Comparison of ENCODE assay signal across 27 cellular contexts in the genomic region with DNA sequence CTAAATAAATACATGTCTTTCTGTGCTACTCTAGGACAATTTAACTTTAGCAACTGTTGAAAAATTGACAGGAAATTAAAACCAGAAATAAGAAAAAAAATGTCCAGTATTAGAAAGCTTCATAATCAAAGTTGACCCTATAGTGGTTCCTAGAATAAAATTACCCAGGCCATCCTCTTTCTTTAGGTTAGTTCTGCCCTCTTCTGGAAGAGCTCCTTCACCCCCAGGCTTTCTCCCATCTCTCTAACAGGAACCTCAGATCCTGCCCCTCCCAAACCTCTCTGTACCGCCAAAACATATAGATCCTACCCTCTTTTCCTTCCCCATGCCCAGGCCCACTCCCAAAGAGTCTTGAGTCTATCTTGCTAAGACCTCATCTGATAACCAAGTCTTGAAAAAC.
DNase-seq lines count a peak whose midpoint lies in the region; ATAC-seq and TF ChIP-seq lines count a peak whose summit lies in the region.
"Had no signal": no experiment of that assay in that cellular context is flagged by ENCODE, and none has a peak within 500 bp of the region (broad histone marks: within the 10 kb centered on the region; RNA-seq: fewer than 3 reads in every experiment).

No MANE protein-coding gene starts in this region.

- H3K9me3 ChIP-seq in heart right ventricle (no peaks in the 10 kb centered on the region), HEK293 (ENCODE audit: control insufficient read depth, insufficient read depth, low read depth, low read length) (no peaks in the 10 kb centered on the region)
- H3K9me3 ChIP-seq: gastroesophageal sphincter, Peyer's patch, tibial nerve had no signal

- DNase-seq in heart right ventricle (no peak), left ventricle myocardium superior (no peak), dorsolateral prefrontal cortex (no peak), ureter (ENCODE audit: low spot score) (no peak), AML-193 (lab: John Stamatoyannopoulos, UW) (no peak)
- no peak for DNase-seq in stimulated activated effector memory CD8-positive, alpha-beta T cell treated with anti-CD3 and anti-CD28 coated beads, Interleukin-12 subunit alpha, Interleukin-12 subunit beta, amount 100 ng/mL, for 72 hours (ENCODE audit: low spot score in 2 of 2)
- DNase-seq: activated CD4-positive, alpha-beta T cell treated with anti-CD3 and anti-CD28 coated beads for 1 hour; activated CD8-positive, alpha-beta T cell treated with anti-CD3 and anti-CD28 coated beads, Interleukin-2, amount 10 ng/mL, durations not matched to agents 7 days and 5 days; activated effector memory CD4-positive, alpha-beta T cell treated with anti-CD3 and anti-CD28 coated beads, Interleukin-2, amount 50 U/mL, for 16 hours; Calu3; caudate nucleus; hypothalamus; naive B cell; NCI-H187; NCI-H2171; NCI-H510A treated with DMSO at 0.1 percent for 48 hours; NK-92 treated with Interleukin-12 subunit alpha and Interleukin-12 subunit beta, amount 100 ng/mL, for 24 hours; nucleus accumbens; Peyer's patch; small intestine; stimulated activated CD8-positive, alpha-beta memory T cell treated with anti-CD3 and anti-CD28 coated beads, Interleukin-4, amount 100 ng/mL, for 48 hours had no signal

- intact Hi-C loops in heart right ventricle (cut with DNase I) (loop anchor here in 2 of 10 donors (10.0 kb wide), 2 partner anchors 164 to 174 kb away; no protein-coding TSS in a partner anchor), left ventricle myocardium superior (cut with micrococcal nuclease) (no loop called here), dorsolateral prefrontal cortex (cut with DNase I) (no loop called here)

- WGBS in heart right ventricle, 2 donors = 77 to 84% methylated on average over 1 of the region's 1 CpG

- H3K27me3 ChIP-seq in heart right ventricle (no peaks in the 10 kb centered on the region), dorsolateral prefrontal cortex (no peaks in the 10 kb centered on the region)
- H3K27me3 ChIP-seq: gastroesophageal sphincter, Peyer's patch, tibial nerve had no signal

- no peaks in the 10 kb centered on the region for H3K36me3 Mint-ChIP-seq in stimulated activated effector memory CD8-positive, alpha-beta T cell treated with anti-CD3 and anti-CD28 coated beads, Interleukin-12 subunit alpha, Interleukin-12 subunit beta, amount 100 ng/mL, for 72 hours
- H3K36me3 Mint-ChIP-seq: naive B cell had no signal

- POLR2A ChIA-PET in HEK293 (lab: Yijun Ruan, JAX) = no interaction called here

- peaks cover 5% of the 10 kb centered on the region for H3K4me1 Mint-ChIP-seq in stimulated activated effector memory CD8-positive, alpha-beta T cell treated with anti-CD3 and anti-CD28 coated beads, Interleukin-12 subunit alpha, Interleukin-12 subunit beta, amount 100 ng/mL, for 72 hours
- H3K4me1 Mint-ChIP-seq: naive B cell had no signal

- peak in 5 of 9 donors; percentile 12 to 34 (median 26) for TF ChIP-seq CTCF in heart right ventricle (IDR thresholded peaks at IDR 0.05)
- no peak for TF ChIP-seq CTCF in HEK293 (tag by site-specific recombination; IDR thresholded peaks at IDR 0.05)
- peak in 32 of 56 donors; percentile 6 to 60 (median 27) for TF ChIP-seq CTCF in dorsolateral prefrontal cortex (IDR thresholded peaks at IDR 0.05 in 54 of 56, conservative IDR thresholded peaks at IDR 0.05 in 2 of 56; ENCODE audit: low read depth in 1 of 56, partially characterized antibody in 56 of 56)

- H3K27ac Mint-ChIP-seq in stimulated activated effector memory CD8-positive, alpha-beta T cell treated with anti-CD3 and anti-CD28 coated beads, Interleukin-12 subunit alpha, Interleukin-12 subunit beta, amount 100 ng/mL, for 72 hours = peak overlapping the region; percentile 18
- H3K27ac Mint-ChIP-seq: activated CD8-positive, alpha-beta T cell treated with anti-CD3 and anti-CD28 coated beads, Interleukin-2, amount 10 ng/mL, durations not matched to agents 7 days and 5 days; dendritic cell treated with granulocyte-macrophage colony-stimulating factor and Interleukin-4, amounts not matched to agents 40 ng/mL and 50 ng/mL, for 4 days; mesothelial cell of epicardium had no signal

- no peak overlapping the region for H3K4me3 ChIP-seq in heart right ventricle
- no peak overlapping the region for H3K4me3 ChIP-seq in HEK293 (ENCODE audit: low read depth, low read length)
- H3K4me3 ChIP-seq in dorsolateral prefrontal cortex = no peak overlapping the region
- H3K4me3 ChIP-seq: gastroesophageal sphincter, Peyer's patch, tibial nerve had no signal

- CTCF ChIA-PET in HEK293 (lab: Yijun Ruan, JAX) = interaction anchor here (0.7 kb wide), 1 partner anchor 28 kb away, joined by 5 read pairs; no protein-coding TSS in a partner anchor

- H3K4me3 Mint-ChIP-seq in stimulated activated effector memory CD8-positive, alpha-beta T cell treated with anti-CD3 and anti-CD28 coated beads, Interleukin-12 subunit alpha, Interleukin-12 subunit beta, amount 100 ng/mL, for 72 hours = no peak overlapping the region
- H3K4me3 Mint-ChIP-seq: activated CD8-positive, alpha-beta T cell treated with anti-CD3 and anti-CD28 coated beads, Interleukin-2, amount 10 ng/mL, durations not matched to agents 7 days and 5 days; dendritic cell treated with granulocyte-macrophage colony-stimulating factor and Interleukin-4, amounts not matched to agents 40 ng/mL and 50 ng/mL, for 4 days; mesothelial cell of epicardium; naive B cell had no signal

- H3K9me3 Mint-ChIP-seq in stimulated activated effector memory CD8-positive, alpha-beta T cell treated with anti-CD3 and anti-CD28 coated beads, Interleukin-12 subunit alpha, Interleukin-12 subunit beta, amount 100 ng/mL, for 72 hours = no peaks in the 10 kb centered on the region
- H3K9me3 Mint-ChIP-seq: dendritic cell treated with granulocyte-macrophage colony-stimulating factor and Interleukin-4, amounts not matched to agents 40 ng/mL and 50 ng/mL, for 4 days; mesothelial cell of epicardium; naive B cell had no signal

- H3K36me3 ChIP-seq in heart right ventricle (no peaks in the 10 kb centered on the region), HEK293 (ENCODE audit: control insufficient read depth in 2 of 2, insufficient read depth in 1 of 2, low read length in 2 of 2) (no peaks in the 10 kb centered on the region)
- H3K36me3 ChIP-seq: gastroesophageal sphincter, Peyer's patch, tibial nerve had no signal

- ATAC-seq in heart right ventricle = peak in 1 of 8 donors; percentile 17
- no peak for ATAC-seq in left ventricle myocardium superior
- ATAC-seq in stimulated activated effector memory CD8-positive, alpha-beta T cell treated with anti-CD3 and anti-CD28 coated beads, Interleukin-12 subunit alpha, Interleukin-12 subunit beta, amount 100 ng/mL, for 72 hours = no peak
- ATAC-seq: activated CD8-positive, alpha-beta T cell treated with anti-CD3 and anti-CD28 coated beads, Interleukin-2, amount 10 ng/mL, durations not matched to agents 7 days and 5 days; gastroesophageal sphincter had no signal

- no peaks in the 10 kb centered on the region for H3K4me1 ChIP-seq in heart right ventricle
- no peaks in the 10 kb centered on the region for H3K4me1 ChIP-seq in HEK293 (ENCODE audit: control insufficient read depth, insufficient read depth, low read length)
- H3K4me1 ChIP-seq: gastroesophageal sphincter, Peyer's patch, tibial nerve had no signal

- no peak overlapping the region for H3K27ac ChIP-seq in heart right ventricle
- no peak overlapping the region for H3K27ac ChIP-seq in HEK293 (ENCODE audit: extremely low read depth, low read depth, low read length)
- H3K27ac ChIP-seq in dorsolateral prefrontal cortex = no peak overlapping the region
- H3K27ac ChIP-seq: C4-2B, gastroesophageal sphincter, Peyer's patch, tibial nerve had no signal

TF ChIP-seq in HEK293, 187 proteins besides CTCF, POLR2A, EP300 and RAD21:
- TF ChIP-seq ZNF707 (tag by site-specific recombination; IDR thresholded peaks at IDR 0.05) = no peak
- TF ChIP-seq, protein P1, sequence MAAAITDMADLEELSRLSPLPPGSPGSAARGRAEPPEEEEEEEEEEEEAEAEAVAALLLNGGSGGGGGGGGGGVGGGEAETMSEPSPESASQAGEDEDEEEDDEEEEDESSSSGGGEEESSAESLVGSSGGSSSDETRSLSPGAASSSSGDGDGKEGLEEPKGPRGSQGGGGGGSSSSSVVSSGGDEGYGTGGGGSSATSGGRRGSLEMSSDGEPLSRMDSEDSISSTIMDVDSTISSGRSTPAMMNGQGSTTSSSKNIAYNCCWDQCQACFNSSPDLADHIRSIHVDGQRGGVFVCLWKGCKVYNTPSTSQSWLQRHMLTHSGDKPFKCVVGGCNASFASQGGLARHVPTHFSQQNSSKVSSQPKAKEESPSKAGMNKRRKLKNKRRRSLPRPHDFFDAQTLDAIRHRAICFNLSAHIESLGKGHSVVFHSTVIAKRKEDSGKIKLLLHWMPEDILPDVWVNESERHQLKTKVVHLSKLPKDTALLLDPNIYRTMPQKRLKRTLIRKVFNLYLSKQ (tag by site-specific recombination; IDR thresholded peaks at IDR 0.05; ENCODE audit: borderline replicate concordance) = no peak
- no peak for TF ChIP-seq ZNF132 (tag by site-specific recombination; IDR thresholded peaks at IDR 0.05; ENCODE audit: borderline replicate concordance)
- TF ChIP-seq SP2 (tag by site-specific recombination; IDR thresholded peaks at IDR 0.05) = no peak
- TF ChIP-seq ZNF654 (tag by site-specific recombination; IDR thresholded peaks at IDR 0.05; ENCODE audit: low read depth) = peak; percentile 17; the same call in 1 of the 2 replicates
- TF ChIP-seq ZNF660 (tag by site-specific recombination; IDR thresholded peaks at IDR 0.05) = no peak
- no peak for TF ChIP-seq SCRT1 (tag by site-specific recombination; IDR thresholded peaks at IDR 0.05; ENCODE audit: borderline replicate concordance)
